16 cellular contexts compared by ENCODE assay signal in genomic region chr21:45497846-45498645, GRCh38. TPM values are rescaled to one million over a fixed set of nuclear protein-coding genes. Genes with fewer than 3 reads are reported as not detected.
A peak's percentile ranks its signal among the peaks of the same experiment; 100 is the strongest.
DNase-seq lines count a peak whose midpoint lies in the region; ATAC-seq, FAIRE-seq and TF ChIP-seq lines count a peak whose summit lies in the region.
"Had no signal": no experiment of that assay in that cellular context is flagged by ENCODE, and none has a peak within 500 bp of the region (broad histone marks: within the 10 kb centered on the region; RNA-seq: fewer than 3 reads in every experiment).

No MANE protein-coding gene starts in this region.

- H3K27me3 Mint-ChIP-seq in effector memory CD8-positive, alpha-beta T cell: no peaks in the 10 kb centered on the region
- H3K27me3 Mint-ChIP-seq in activated T-helper 1 cell treated with anti-CD3 and anti-CD28 coated beads, Interleukin-12 subunit alpha, Interleukin-12 subunit beta, Interleukin-2, Interleukin-4 antibody, amounts not matched to agents 30 ng/mL and 10 ng/mL and 1 ng/mL, durations not matched to agents 14 hours and 24 hours and 36 hours (ENCODE audit: insufficient read depth): no peaks in the 10 kb centered on the region

- no peaks in the 10 kb centered on the region for H3K9me3 ChIP-seq in heart right ventricle
- H3K9me3 ChIP-seq in kidney (ENCODE audit: control insufficient read depth in 1 of 2, low read length in 2 of 2): no peaks in the 10 kb centered on the region
- H3K9me3 ChIP-seq in ovary: no peaks in the 10 kb centered on the region
- no peaks in the 10 kb centered on the region for H3K9me3 ChIP-seq in upper lobe of right lung

- no peak overlapping the region for H3K4me3 Mint-ChIP-seq in effector memory CD8-positive, alpha-beta T cell
- H3K4me3 Mint-ChIP-seq in activated T-helper 1 cell treated with anti-CD3 and anti-CD28 coated beads, Interleukin-12 subunit alpha, Interleukin-12 subunit beta, Interleukin-2, Interleukin-4 antibody, amounts not matched to agents 30 ng/mL and 10 ng/mL and 1 ng/mL, durations not matched to agents 14 hours and 24 hours and 36 hours: no peak overlapping the region

- no peaks in the 10 kb centered on the region for H3K27me3 ChIP-seq in heart right ventricle
- H3K27me3 ChIP-seq in ovary: no peaks in the 10 kb centered on the region
- H3K27me3 ChIP-seq in upper lobe of right lung: no peaks in the 10 kb centered on the region

- H3K36me3 Mint-ChIP-seq in effector memory CD8-positive, alpha-beta T cell (ENCODE audit: insufficient read depth): peaks cover 3% of the 10 kb centered on the region
- peaks cover 2% of the 10 kb centered on the region for H3K36me3 Mint-ChIP-seq in activated T-helper 1 cell treated with anti-CD3 and anti-CD28 coated beads, Interleukin-12 subunit alpha, Interleukin-12 subunit beta, Interleukin-2, Interleukin-4 antibody, amounts not matched to agents 30 ng/mL and 10 ng/mL and 1 ng/mL, durations not matched to agents 14 hours and 24 hours and 36 hours (ENCODE audit: low read depth)

- no peaks in the 10 kb centered on the region for H3K4me1 ChIP-seq in heart right ventricle
- no peaks in the 10 kb centered on the region for H3K4me1 ChIP-seq in kidney (ENCODE audit: control insufficient read depth in 1 of 2, insufficient read depth in 1 of 2, low read depth in 1 of 2, low read length in 2 of 2)
- H3K4me1 ChIP-seq in ovary (ENCODE audit: insufficient read depth): peaks cover 3% of the 10 kb centered on the region
- no peaks in the 10 kb centered on the region for H3K4me1 ChIP-seq in upper lobe of right lung

- TF ChIP-seq CTCF in heart right ventricle (IDR thresholded peaks at IDR 0.05) (no peak), kidney (IDR thresholded peaks at IDR 0.05; ENCODE audit: borderline replicate concordance, extremely low read depth, insufficient read depth) (no peak), ovary (IDR thresholded peaks at IDR 0.05) (no peak), upper lobe of right lung (IDR thresholded peaks at IDR 0.05) (no peak)

- intact Hi-C loops in cardiac septum (cut with DNase I): no loop called here
- intact Hi-C loops in heart right ventricle (cut with DNase I): no loop called here
- intact Hi-C loops in kidney (cut with DNase I): no loop called here
- intact Hi-C loops in ovary (cut with DNase I): no loop called here
- intact Hi-C loops in upper lobe of right lung (cut with DNase I): no loop called here
- intact Hi-C loops in activated T-helper 1 cell treated with anti-CD3 and anti-CD28 coated beads, Interleukin-12 subunit alpha, Interleukin-12 subunit beta, Interleukin-2, Interleukin-4 antibody, amounts not matched to agents 30 ng/mL and 10 ng/mL and 1 ng/mL, durations not matched to agents 14 hours and 24 hours and 36 hours (cut with micrococcal nuclease): no loop called here

- no peak for TF ChIP-seq EP300 in ovary (IDR thresholded peaks at IDR 0.05)

- no peak for TF ChIP-seq POLR2A in ovary (IDR thresholded peaks at IDR 0.05)

- H3K27ac Mint-ChIP-seq in effector memory CD8-positive, alpha-beta T cell: no peak overlapping the region
- H3K27ac Mint-ChIP-seq in activated T-helper 1 cell treated with anti-CD3 and anti-CD28 coated beads, Interleukin-12 subunit alpha, Interleukin-12 subunit beta, Interleukin-2, Interleukin-4 antibody, amounts not matched to agents 30 ng/mL and 10 ng/mL and 1 ng/mL, durations not matched to agents 14 hours and 24 hours and 36 hours: no peak overlapping the region

- peaks cover 1 to 4% of the 10 kb centered on the region in 2 donors for H3K4me1 Mint-ChIP-seq in effector memory CD8-positive, alpha-beta T cell (ENCODE audit: low read depth in 2 of 2)
- H3K4me1 Mint-ChIP-seq in activated T-helper 1 cell treated with anti-CD3 and anti-CD28 coated beads, Interleukin-12 subunit alpha, Interleukin-12 subunit beta, Interleukin-2, Interleukin-4 antibody, amounts not matched to agents 30 ng/mL and 10 ng/mL and 1 ng/mL, durations not matched to agents 14 hours and 24 hours and 36 hours (ENCODE audit: low read depth): peaks cover 7% of the 10 kb centered on the region

- ATAC-seq in heart right ventricle (no peak), upper lobe of right lung (no peak)
- no peak for ATAC-seq in stimulated activated naive CD8-positive, alpha-beta T cell treated with anti-CD3 and anti-CD28 coated beads, Interleukin-15, Interleukin-2, amounts not matched to agents 100 U/mL and 50 U/mL, for 24 hours
- no peak for ATAC-seq in effector memory CD8-positive, alpha-beta T cell (replicated peaks)

- WGBS in heart right ventricle, 2 donors: 94 to 95% methylated on average over 37 to 39 of the region's 39 CpGs
- WGBS in ovary, 3 donors: 94% methylated on average over 37 to 39 of the region's 39 CpGs

- no peak overlapping the region for H3K4me3 ChIP-seq in heart right ventricle
- no peak overlapping the region for H3K4me3 ChIP-seq in kidney (ENCODE audit: low read length in 2 of 2)
- no peak overlapping the region for H3K4me3 ChIP-seq in ovary
- H3K4me3 ChIP-seq in upper lobe of right lung: no peak overlapping the region

- H3K9me3 Mint-ChIP-seq in effector memory CD8-positive, alpha-beta T cell: no peaks in the 10 kb centered on the region
- peaks cover 6% of the 10 kb centered on the region for H3K9me3 Mint-ChIP-seq in activated T-helper 1 cell treated with anti-CD3 and anti-CD28 coated beads, Interleukin-12 subunit alpha, Interleukin-12 subunit beta, Interleukin-2, Interleukin-4 antibody, amounts not matched to agents 30 ng/mL and 10 ng/mL and 1 ng/mL, durations not matched to agents 14 hours and 24 hours and 36 hours

- no peak overlapping the region for H3K27ac ChIP-seq in heart right ventricle
- H3K27ac ChIP-seq in kidney (ENCODE audit: low read depth in 2 of 2, low read length in 2 of 2): no peak overlapping the region
- H3K27ac ChIP-seq in ovary: no peak overlapping the region
- no peak overlapping the region for H3K27ac ChIP-seq in upper lobe of right lung
- H3K27ac ChIP-seq: C4-2B had no signal

- FAIRE-seq in kidney (lab: Jason Lieb, UNC): no peak

- H3K36me3 ChIP-seq in heart right ventricle (peaks cover 0 to 70% (median 31%) of the 10 kb centered on the region in 9 donors), kidney (ENCODE audit: control insufficient read depth in 1 of 2, insufficient read depth in 2 of 2, low read length in 2 of 2) (peaks cover 14 to 27% of the 10 kb centered on the region in 2 donors), ovary (no peaks in the 10 kb centered on the region), upper lobe of right lung (peaks cover 15% of the 10 kb centered on the region)

- DNase-seq in cardiac septum (ENCODE audit: low spot score) (peak; percentile 46), heart right ventricle (no peak), kidney (peak; percentile 65), ovary (peak; percentile 4 to 36 (median 18)), upper lobe of right lung (peak; percentile 51)
- DNase-seq in stimulated activated naive CD8-positive, alpha-beta T cell treated with anti-CD3 and anti-CD28 coated beads, Interleukin-15, Interleukin-2, amounts not matched to agents 100 U/mL and 50 U/mL, for 24 hours: no peak
- DNase-seq in effector memory CD8-positive, alpha-beta T cell: no peak
- DNase-seq in activated T-helper 1 cell treated with anti-CD3 and anti-CD28 coated beads, Interleukin-12 subunit alpha, Interleukin-12 subunit beta, Interleukin-2, Interleukin-4 antibody, amounts not matched to agents 30 ng/mL and 10 ng/mL and 1 ng/mL, durations not matched to agents 14 hours and 24 hours and 36 hours (ENCODE audit: low spot score): no peak
- DNase-seq: COR-L47, KG1, NCI-H1436, NCI-H2029 treated with DMSO at 0.1 percent for 48 hours, NCI-H2171 treated with DMSO at 0.1 percent for 48 hours, NCI-H774, RPMI8226 had no signal

- H3K9ac ChIP-seq in kidney (ENCODE audit: low read length in 2 of 2): no peak overlapping the region

RNA-seq across cellular contexts. Expression of gene SLC19A1, which starts 44.2 kb away (rescaled TPM):
- 2.7 TPM for total RNA-seq in cardiac septum
- total RNA-seq in heart right ventricle: 1 to 10 TPM; 1.5 to 8.5 (median 3.5) TPM
- polyA plus RNA-seq in heart right ventricle: 1 to 10 TPM; 3.8 to 7.2 TPM
- total RNA-seq in kidney: 7.2 TPM
- polyA plus RNA-seq in kidney (ENCODE audit: insufficient read depth, low read depth, low replicate concordance): 5.1 TPM
- total RNA-seq in ovary: 10 to 100 TPM in 4 of 7 donors, 1 to 10 TPM in 3; 2.4 to 18.2 (median 10.1) TPM
- 1 to 10 TPM in 1 of 2 donors, under 1 TPM in 1; 0.88 to 6.9 TPM for polyA plus RNA-seq in ovary
- total RNA-seq in upper lobe of right lung: 39.3 TPM
- total RNA-seq in activated T-helper 1 cell treated with anti-CD3 and anti-CD28 coated beads, Interleukin-12 subunit alpha, Interleukin-12 subunit beta, Interleukin-2, Interleukin-4 antibody, amounts not matched to agents 30 ng/mL and 10 ng/mL and 1 ng/mL, durations not matched to agents 14 hours and 24 hours and 36 hours: 104 and 105 TPM in 2 replicates

Comparison
In these comparisons a context has a peak if more than half of its experiments do, and no peak if none do; other contexts are left out.
1. DNase-seq: peak in cardiac septum (single experiment), kidney (single experiment), ovary (5 of 5) and upper lobe of right lung (single experiment); none in heart right ventricle (0 of 2), stimulated activated naive CD8-positive, alpha-beta T cell treated with anti-CD3 and anti-CD28 coated beads, Interleukin-15, Interleukin-2, amounts not matched to agents 100 U/mL and 50 U/mL, for 24 hours (single experiment), effector memory CD8-positive, alpha-beta T cell (0 of 3) and activated T-helper 1 cell treated with anti-CD3 and anti-CD28 coated beads, Interleukin-12 subunit alpha, Interleukin-12 subunit beta, Interleukin-2, Interleukin-4 antibody, amounts not matched to agents 30 ng/mL and 10 ng/mL and 1 ng/mL, durations not matched to agents 14 hours and 24 hours and 36 hours (single experiment).